Comparison of ENCODE assay signal across 23 cellular contexts in genomic region chr4:107363137-107363536, GRCh38.
DNase-seq lines count a peak whose midpoint lies in the region; ATAC-seq and TF ChIP-seq lines count a peak whose summit lies in the region.
"Had no signal": no experiment of that assay in that cellular context is flagged by ENCODE, and none has a peak within 500 bp of the region (broad histone marks: within the 10 kb centered on the region; RNA-seq: fewer than 3 reads in every experiment).

No MANE protein-coding gene starts in this region.

- no peaks in the 10 kb centered on the region for H3K36me3 Mint-ChIP-seq in stimulated activated effector memory CD8-positive, alpha-beta T cell treated with anti-CD3 and anti-CD28 coated beads, Interleukin-12 subunit alpha, Interleukin-12 subunit beta, amount 100 ng/mL, for 72 hours
- no peaks in the 10 kb centered on the region for H3K36me3 Mint-ChIP-seq in HFFc6 (ENCODE audit: low read depth)
- H3K36me3 Mint-ChIP-seq: CD14-positive monocyte had no signal

- no peaks in the 10 kb centered on the region for H4K20me1 ChIP-seq in OCI-LY3 (ENCODE audit: insufficient read depth, low read length)

- H3K27ac Mint-ChIP-seq in stimulated activated effector memory CD8-positive, alpha-beta T cell treated with anti-CD3 and anti-CD28 coated beads, Interleukin-12 subunit alpha, Interleukin-12 subunit beta, amount 100 ng/mL, for 72 hours: no peak overlapping the region
- no peak overlapping the region for H3K27ac Mint-ChIP-seq in HFFc6
- H3K27ac Mint-ChIP-seq: B cell, CD14-positive monocyte had no signal

- H3K9ac ChIP-seq in OCI-LY3 (ENCODE audit: low read length): peak overlapping the region; percentile 10; the same call in 1 of the 2 replicates
- H3K9ac ChIP-seq: GM23248 had no signal

- peaks cover 6% of the 10 kb centered on the region for H3K9me3 Mint-ChIP-seq in stimulated activated effector memory CD8-positive, alpha-beta T cell treated with anti-CD3 and anti-CD28 coated beads, Interleukin-12 subunit alpha, Interleukin-12 subunit beta, amount 100 ng/mL, for 72 hours
- no peaks in the 10 kb centered on the region for H3K9me3 Mint-ChIP-seq in HFFc6

- no peaks in the 10 kb centered on the region for H3K4me1 Mint-ChIP-seq in stimulated activated effector memory CD8-positive, alpha-beta T cell treated with anti-CD3 and anti-CD28 coated beads, Interleukin-12 subunit alpha, Interleukin-12 subunit beta, amount 100 ng/mL, for 72 hours
- no peaks in the 10 kb centered on the region for H3K4me1 Mint-ChIP-seq in HFFc6 (ENCODE audit: low read depth)
- H3K4me1 Mint-ChIP-seq: B cell, CD14-positive monocyte had no signal

- H3K4me2 ChIP-seq in OCI-LY3 (ENCODE audit: low read length): peak overlapping the region; percentile 64

- ATAC-seq in GM18868 (IDR thresholded peaks at IDR 0.05; ENCODE audit: unreplicated experiment) (peak; percentile 78), HG02798 (IDR thresholded peaks at IDR 0.05; ENCODE audit: poor library complexity, unreplicated experiment) (peak; percentile 43)
- ATAC-seq in stimulated activated effector memory CD8-positive, alpha-beta T cell treated with anti-CD3 and anti-CD28 coated beads, Interleukin-12 subunit alpha, Interleukin-12 subunit beta, amount 100 ng/mL, for 72 hours: peak; percentile 32

- H3K36me3 ChIP-seq in OCI-LY3 (replicated peaks; ENCODE audit: low read depth, low read length) (no peaks in the 10 kb centered on the region), spleen (no peaks in the 10 kb centered on the region)
- H3K36me3 ChIP-seq: SJSA1 had no signal

- WGBS in spleen, 5 donors: 28 to 78% (median 38%) methylated on average over 2 of the region's 2 CpGs

- H3K4me3 ChIP-seq in OCI-LY3 (ENCODE audit: low read length) (peak overlapping the region; percentile 32), spleen (no peak overlapping the region)
- H3K4me3 ChIP-seq: GM23248, SJSA1 had no signal

- TF ChIP-seq POLR2A in spleen (IDR thresholded peaks at IDR 0.05): no peak

- H3K4me3 Mint-ChIP-seq in stimulated activated effector memory CD8-positive, alpha-beta T cell treated with anti-CD3 and anti-CD28 coated beads, Interleukin-12 subunit alpha, Interleukin-12 subunit beta, amount 100 ng/mL, for 72 hours: no peak overlapping the region
- no peak overlapping the region for H3K4me3 Mint-ChIP-seq in HFFc6
- H3K4me3 Mint-ChIP-seq: B cell, CD14-positive monocyte had no signal

- H3K4me1 ChIP-seq in OCI-LY3 (ENCODE audit: low read length): peaks cover 33% of the 10 kb centered on the region
- H3K4me1 ChIP-seq in spleen: no peaks in the 10 kb centered on the region
- H3K4me1 ChIP-seq: SJSA1 had no signal

- H3K9me3 ChIP-seq in OCI-LY3 (ENCODE audit: insufficient read depth, low read length) (no peaks in the 10 kb centered on the region), spleen (no peaks in the 10 kb centered on the region)
- H3K9me3 ChIP-seq: SJSA1 had no signal

- H3K27me3 ChIP-seq in OCI-LY3 (ENCODE audit: low read depth, low read length) (no peaks in the 10 kb centered on the region), spleen (replicated peaks in 1 of 7) (no peaks in the 10 kb centered on the region)
- H3K27me3 ChIP-seq: SJSA1 had no signal

- H3K27ac ChIP-seq in OCI-LY3 (ENCODE audit: low read length): peak overlapping the region; percentile 51
- no peak overlapping the region for H3K27ac ChIP-seq in spleen
- H3K27ac ChIP-seq: GM23248, SJSA1 had no signal

- no peak for DNase-seq in stimulated activated effector memory CD8-positive, alpha-beta T cell treated with anti-CD3 and anti-CD28 coated beads, Interleukin-12 subunit alpha, Interleukin-12 subunit beta, amount 100 ng/mL, for 72 hours (ENCODE audit: low spot score in 2 of 2)
- DNase-seq in HFFc6 (no peak), spleen (no peak), amygdala (lab: John Stamatoyannopoulos, UW) (no peak)
- DNase-seq: Calu3, DMS79 treated with DMSO at 0.1 percent for 48 hours, GF-D8, GM23248, H7, KBM-7, MM.1S, NCI-H1694, NCI-H2029 treated with DMSO at 0.1 percent for 48 hours, NCI-H446 treated with DMSO at 0.1 percent for 48 hours, NCI-H526 treated with DMSO at 0.1 percent for 48 hours, Right ventricle myocardium superior, RPMI8226 had no signal

- H2AFZ ChIP-seq in OCI-LY3 (ENCODE audit: low read depth, low read length): 0 out of 2 replicates have a peak overlapping the region, but pooled peaks have one; percentile 32
- H2AFZ ChIP-seq: GM23248 had no signal

- TF ChIP-seq CTCF in OCI-LY3 (IDR thresholded peaks at IDR 0.05; ENCODE audit: low read depth, low read length) (no peak), HFFc6 (IDR thresholded peaks at IDR 0.05) (no peak), spleen (IDR thresholded peaks at IDR 0.05 in 8 of 11, conservative IDR thresholded peaks at IDR 0.05 in 3 of 11) (no peak)

- intact Hi-C loops in spleen (cut with DNase I; ENCODE audit: low total_unique reads): no loop called here

- H3K79me2 ChIP-seq in OCI-LY3 (ENCODE audit: low read length): no peaks in the 10 kb centered on the region

- peaks cover 6% of the 10 kb centered on the region for H3K27me3 Mint-ChIP-seq in HFFc6 (ENCODE audit: insufficient read depth)
- H3K27me3 Mint-ChIP-seq: B cell had no signal
